In genomic region chr22:25629613-25630012, GRCh38 we compare ENCODE assay signal across 18 cellular contexts.
"Had no signal": no experiment of that assay in that cellular context is flagged by ENCODE, and none has a peak within 500 bp of the region (broad histone marks: within the 10 kb centered on the region; RNA-seq: fewer than 3 reads in every experiment).

No MANE protein-coding gene starts in this region.

- H3K36me3 ChIP-seq: heart left ventricle, thyroid gland, uterus had no signal

- H3K27ac ChIP-seq: heart left ventricle, thyroid gland, uterus had no signal

- ATAC-seq: heart left ventricle; left colon; left ventricle myocardium superior; naive thymus-derived CD4-positive, alpha-beta T cell; right cardiac atrium had no signal

- H3K27me3 ChIP-seq: dorsolateral prefrontal cortex, heart left ventricle, thyroid gland, uterus had no signal

- H3K27ac Mint-ChIP-seq: naive thymus-derived CD4-positive, alpha-beta T cell; type B pancreatic cell had no signal

- H3K9me3 Mint-ChIP-seq: naive thymus-derived CD4-positive, alpha-beta T cell; type B pancreatic cell had no signal

- H3K27me3 Mint-ChIP-seq: type B pancreatic cell had no signal

- H3K4me1 ChIP-seq: thyroid gland, uterus had no signal

- H3K4me3 Mint-ChIP-seq: naive thymus-derived CD4-positive, alpha-beta T cell; type B pancreatic cell had no signal

- FAIRE-seq: frontal cortex had no signal

- H3K4me2 ChIP-seq: smooth muscle cell had no signal

- DNase-seq: cortex of kidney; dorsolateral prefrontal cortex; effector CD8-positive, alpha-beta T cell; heart left ventricle; hippocampal formation; left colon; left ventricle myocardium superior; mesendoderm; naive thymus-derived CD4-positive, alpha-beta T cell; right cardiac atrium; stimulated activated CD4-positive, alpha-beta T cell treated with anti-CD3 and anti-CD28 coated beads, Interleukin-2, amount 100 ng/mL, for 48 hours; stimulated activated naive CD4-positive, alpha-beta T cell treated with Interleukin-2 at 50 U/mL for 16 hours; thyroid gland; uterus had no signal

- H3K4me3 ChIP-seq: dorsolateral prefrontal cortex, heart left ventricle, lung, smooth muscle cell, thyroid gland, uterus had no signal

- H3K36me3 Mint-ChIP-seq: type B pancreatic cell had no signal

- H3K9me3 ChIP-seq: heart left ventricle, thyroid gland, uterus had no signal
